In the genomic region with DNA sequence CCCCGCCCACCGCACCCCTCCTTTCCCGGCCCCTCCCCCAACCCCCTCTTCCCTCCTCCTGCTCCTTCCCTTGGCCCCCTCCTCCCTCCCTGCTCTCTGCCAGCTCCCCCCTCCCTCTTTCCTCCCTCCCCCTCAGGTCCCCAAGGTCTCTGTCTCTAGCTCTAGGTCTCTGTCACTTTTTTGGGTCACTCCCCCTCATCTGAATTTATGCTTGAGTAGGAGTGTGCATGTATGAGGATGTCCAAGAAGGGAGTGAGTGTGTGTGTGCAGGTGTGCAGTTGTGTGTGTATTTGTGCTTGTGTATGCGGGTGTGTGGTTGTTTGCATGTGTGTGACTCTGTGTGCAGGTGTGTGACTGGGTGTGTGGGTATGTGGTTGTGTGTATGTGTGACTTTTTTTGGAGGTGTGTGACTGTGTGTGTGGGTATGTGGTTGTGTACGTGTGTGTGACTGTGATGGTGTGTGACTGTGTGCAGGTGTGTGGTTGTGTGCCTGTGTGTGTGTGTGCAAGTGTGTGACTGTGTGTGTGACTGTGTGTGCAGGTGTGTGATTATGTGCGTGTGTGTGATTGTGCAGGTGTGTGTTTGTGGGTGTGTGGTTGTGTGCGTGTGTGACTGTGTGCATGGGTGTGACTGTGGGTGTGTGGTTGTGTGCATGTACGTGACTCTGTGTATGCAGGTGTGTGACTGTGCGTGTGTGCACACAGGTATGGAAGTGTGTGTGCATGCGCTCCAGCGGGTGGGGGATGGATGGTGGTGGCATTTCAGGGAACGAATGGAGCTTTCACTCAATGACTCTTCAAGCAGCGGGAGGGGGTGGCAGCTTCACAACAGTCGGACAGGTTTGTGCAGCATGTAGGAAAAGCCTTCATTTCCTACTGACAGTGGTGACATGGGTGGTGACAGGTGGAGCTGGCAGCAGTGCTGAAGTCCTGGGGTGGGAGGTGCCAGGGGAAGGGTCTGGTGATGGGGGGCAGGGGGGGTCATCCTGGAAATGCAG, we compare ENCODE assay signal across 32 cellular contexts. TPM values are rescaled to one million over a fixed set of nuclear protein-coding genes. Genes with fewer than 3 reads are reported as not detected.
DNase-seq lines count a peak whose midpoint lies in the region; ATAC-seq, FAIRE-seq and TF ChIP-seq lines count a peak whose summit lies in the region.
"Had no signal": no experiment of that assay in that cellular context is flagged by ENCODE, and none has a peak within 500 bp of the region (broad histone marks: within the 10 kb centered on the region; RNA-seq: fewer than 3 reads in every experiment).

No MANE protein-coding gene starts in this region.

- peak overlapping the region; percentile 36 for H3K4me3 Mint-ChIP-seq in activated naive CD8-positive, alpha-beta T cell
- no peak overlapping the region for H3K4me3 Mint-ChIP-seq in activated naive CD8-positive, alpha-beta T cell treated with anti-CD3 and anti-CD28 coated beads for 36 hours
- H3K4me3 Mint-ChIP-seq in endothelial cell (ENCODE audit: unreplicated experiment): no peak overlapping the region
- H3K4me3 Mint-ChIP-seq: mesothelial cell of epicardium; T-helper 2 cell treated with Interferon-gamma antibody and Interleukin-4, amounts not matched to agents 5 μg/mL and 100 μg/mL, for 36 hours had no signal

- H3K27me3 Mint-ChIP-seq in activated naive CD8-positive, alpha-beta T cell: peaks cover 3% of the 10 kb centered on the region
- H3K27me3 Mint-ChIP-seq in activated naive CD8-positive, alpha-beta T cell treated with anti-CD3 and anti-CD28 coated beads for 36 hours: peaks cover 32% of the 10 kb centered on the region
- H3K27me3 Mint-ChIP-seq in endothelial cell (ENCODE audit: unreplicated experiment): peaks cover 6% of the 10 kb centered on the region

- FAIRE-seq in small intestine (lab: Jason Lieb, UNC): no peak
- FAIRE-seq: GM19239 had no signal

- intact Hi-C loops in gastrocnemius medialis (cut with DNase I; ENCODE audit: low total_unique reads): no loop called here

- no peak for TF ChIP-seq CTCF in endothelial cell (IDR thresholded peaks at IDR 0.05; ENCODE audit: unreplicated experiment)
- TF ChIP-seq CTCF in gastrocnemius medialis (IDR thresholded peaks at IDR 0.05 in 4 of 5, conservative IDR thresholded peaks at IDR 0.05 in 1 of 5): no peak
- TF ChIP-seq CTCF in GM10266 (IDR thresholded peaks at IDR 0.05; ENCODE audit: control insufficient read depth, insufficient read depth, low read depth, missing control alignments): no peak

- no peak for TF ChIP-seq POLR2A in gastrocnemius medialis (IDR thresholded peaks at IDR 0.05)

- H3K27me3 ChIP-seq in H7 (ENCODE audit: control insufficient read depth, insufficient read depth, low read length) (no peaks in the 10 kb centered on the region), gastrocnemius medialis (peaks cover 22 to 46% (median 31%) of the 10 kb centered on the region in 3 donors), small intestine (ENCODE audit: control insufficient read depth in 2 of 2, insufficient read depth in 2 of 2, low read length in 2 of 2) (peaks cover 0 to 6% of the 10 kb centered on the region in 2 donors)
- H3K27me3 ChIP-seq: MG63 had no signal

- no peak for ATAC-seq in gastrocnemius medialis
- ATAC-seq: heart left ventricle, psoas muscle had no signal

- no peaks in the 10 kb centered on the region for H3K9me3 Mint-ChIP-seq in activated naive CD8-positive, alpha-beta T cell (ENCODE audit: low read depth)
- no peaks in the 10 kb centered on the region for H3K9me3 Mint-ChIP-seq in activated naive CD8-positive, alpha-beta T cell treated with anti-CD3 and anti-CD28 coated beads for 36 hours
- no peaks in the 10 kb centered on the region for H3K9me3 Mint-ChIP-seq in endothelial cell (ENCODE audit: unreplicated experiment)
- H3K9me3 Mint-ChIP-seq: mesothelial cell of epicardium; T-helper 2 cell treated with Interferon-gamma antibody and Interleukin-4, amounts not matched to agents 5 μg/mL and 100 μg/mL, for 36 hours had no signal

- H3K4me1 ChIP-seq in gastrocnemius medialis: no peaks in the 10 kb centered on the region
- no peaks in the 10 kb centered on the region for H3K4me1 ChIP-seq in small intestine (ENCODE audit: control insufficient read depth in 2 of 2, insufficient read depth in 1 of 2, low read depth in 1 of 2, low read length in 1 of 2)
- H3K4me1 ChIP-seq: Caco-2, heart left ventricle, psoas muscle, upper lobe of left lung had no signal

- H3K27ac Mint-ChIP-seq in activated naive CD8-positive, alpha-beta T cell: no peak overlapping the region
- H3K27ac Mint-ChIP-seq in activated naive CD8-positive, alpha-beta T cell treated with anti-CD3 and anti-CD28 coated beads for 36 hours: no peak overlapping the region
- H3K27ac Mint-ChIP-seq in endothelial cell (ENCODE audit: unreplicated experiment): peak overlapping the region; percentile 1
- H3K27ac Mint-ChIP-seq: mesothelial cell of epicardium; T-helper 2 cell treated with Interferon-gamma antibody and Interleukin-4, amounts not matched to agents 5 μg/mL and 100 μg/mL, for 36 hours had no signal

- H3K36me3 ChIP-seq in H7 (replicated peaks; ENCODE audit: control insufficient read depth, insufficient read depth, low read length) (no peaks in the 10 kb centered on the region), gastrocnemius medialis (no peaks in the 10 kb centered on the region), small intestine (ENCODE audit: control insufficient read depth in 2 of 2, insufficient read depth in 2 of 2, low read length in 2 of 2) (no peaks in the 10 kb centered on the region)
- H3K36me3 ChIP-seq: esophagus muscularis mucosa, heart left ventricle, MG63, upper lobe of left lung had no signal

- peaks cover 20% of the 10 kb centered on the region for H3K4me1 Mint-ChIP-seq in activated naive CD8-positive, alpha-beta T cell (ENCODE audit: low read depth)
- peaks cover 10% of the 10 kb centered on the region for H3K4me1 Mint-ChIP-seq in activated naive CD8-positive, alpha-beta T cell treated with anti-CD3 and anti-CD28 coated beads for 36 hours
- peaks cover 6% of the 10 kb centered on the region for H3K4me1 Mint-ChIP-seq in endothelial cell (ENCODE audit: unreplicated experiment)

- H3K36me3 Mint-ChIP-seq in activated naive CD8-positive, alpha-beta T cell: no peaks in the 10 kb centered on the region
- no peaks in the 10 kb centered on the region for H3K36me3 Mint-ChIP-seq in activated naive CD8-positive, alpha-beta T cell treated with anti-CD3 and anti-CD28 coated beads for 36 hours
- H3K36me3 Mint-ChIP-seq in endothelial cell (ENCODE audit: low read depth, unreplicated experiment): peaks cover 4% of the 10 kb centered on the region
- H3K36me3 Mint-ChIP-seq: mesothelial cell of epicardium had no signal

- no peak overlapping the region for H3K27ac ChIP-seq in gastrocnemius medialis
- no peak overlapping the region for H3K27ac ChIP-seq in small intestine (ENCODE audit: low read depth in 1 of 2, low read length in 1 of 2)
- H3K27ac ChIP-seq: esophagus muscularis mucosa, heart left ventricle, psoas muscle, upper lobe of left lung had no signal

- H3K4me3 ChIP-seq in H7 (ENCODE audit: insufficient read depth, low read depth, low read length) (no peak overlapping the region), gastrocnemius medialis (no peak overlapping the region), small intestine (ENCODE audit: low read depth in 1 of 2, low read length in 2 of 2) (no peak overlapping the region)
- H3K4me3 ChIP-seq: esophagus muscularis mucosa, heart left ventricle, MG63, psoas muscle, upper lobe of left lung had no signal

- no peak for DNase-seq in activated naive CD8-positive, alpha-beta T cell treated with anti-CD3 and anti-CD28 coated beads for 36 hours
- DNase-seq in H7 (peak; percentile 48), endothelial cell (ENCODE audit: low spot score) (no peak), putamen (ENCODE audit: low spot score) (peak; percentile 57), gastrocnemius medialis (no peak), GM10266 (ENCODE audit: extremely low spot score) (no peak), small intestine (no peak)
- DNase-seq: activated CD8-positive, alpha-beta memory T cell treated with anti-CD3 and anti-CD28 coated beads for 24 hours; C1 segment of cervical spinal cord; Caco-2; DMS79 treated with DMSO at 0.1 percent for 48 hours; foreskin fibroblast; GF-D8; GOT3; KG1; MG63; NCI-H1105 treated with DMSO at 0.1 percent for 48 hours; NCI-H1930; NCI-H226; psoas muscle; Right ventricle myocardium superior; upper lobe of left lung had no signal

- in situ Hi-C loops in gastrocnemius medialis (cut with MboI; ENCODE audit: low sequenced_read_pairs in 4 of 4): loop anchor here in 1 of 4 donors (10.0 kb wide), 1 partner anchor 407 kb away; no protein-coding TSS in a partner anchor

- H3K9me3 ChIP-seq in gastrocnemius medialis (no peaks in the 10 kb centered on the region), small intestine (ENCODE audit: control insufficient read depth, low read depth) (no peaks in the 10 kb centered on the region)
- H3K9me3 ChIP-seq: Caco-2, esophagus muscularis mucosa, heart left ventricle, MG63, psoas muscle, upper lobe of left lung had no signal

- WGBS in small intestine, 3 donors: 55 to 58% (median 57%) methylated on average over 14 of the region's 14 CpGs

RNA-seq across cellular contexts. Expression of gene CACNA1I, which starts 47.5 kb away (rescaled TPM):
- under 1 TPM; 0.26 to 0.27 TPM for total RNA-seq in activated naive CD8-positive, alpha-beta T cell treated with anti-CD3 and anti-CD28 coated beads for 36 hours
- 0.31 and 0.55 TPM in 2 replicates for total RNA-seq in H7 (2014; rRNA removed; shearing (Covaris generic))
- total RNA-seq in endothelial cell (ENCODE audit: unreplicated experiment) (0.10 TPM), gastrocnemius medialis (not detected)
- polyA plus RNA-seq in small intestine: under 1 TPM in 2 of 3 donors, not detected in 1; under 0.01 to 0.18 TPM
- total RNA-seq: Caco-2, dermis microvascular lymphatic vessel endothelial cell, HT1080, kidney epithelial cell had no signal
- polyA plus RNA-seq: AG04450 had no signal

Comparison
In these comparisons a context has a peak if more than half of its experiments do, and no peak if none do; other contexts are left out.
1. DNase-seq: peak in H7 (single experiment) and putamen (single experiment); none in activated naive CD8-positive, alpha-beta T cell treated with anti-CD3 and anti-CD28 coated beads for 36 hours (single experiment), endothelial cell (single experiment), gastrocnemius medialis (0 of 2), GM10266 (single experiment) and small intestine (single experiment).